In the genomic region with DNA sequence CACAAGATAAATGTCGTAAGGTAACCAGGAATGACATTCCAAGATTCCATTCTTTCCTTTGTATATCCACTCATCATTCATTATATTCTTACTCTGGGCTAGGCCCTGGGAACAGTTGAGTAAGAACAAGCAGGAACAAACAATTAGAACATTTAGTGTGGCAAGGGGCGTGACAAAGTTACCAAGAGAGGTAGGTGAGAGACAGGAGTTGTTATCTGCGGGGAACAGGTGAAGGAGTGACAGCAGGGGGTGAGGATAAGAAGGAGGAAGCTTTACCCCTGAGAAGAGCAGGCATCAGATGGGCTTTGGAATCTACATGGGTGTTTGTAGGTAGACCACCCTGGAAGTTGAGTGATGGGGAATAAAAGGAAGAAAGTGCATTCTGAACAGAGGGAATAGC, we compare ENCODE assay signal across 6 cellular contexts.
"Had no signal": no experiment of that assay in that cellular context is flagged by ENCODE, and none has a peak within 500 bp of the region (broad histone marks: within the 10 kb centered on the region; RNA-seq: fewer than 3 reads in every experiment).

No MANE protein-coding gene starts in this region.

- DNase-seq: H9, HCEC 1CT had no signal

- ATAC-seq: GM23338, HepG2 had no signal

- H3K27me3 Mint-ChIP-seq: IgD-negative memory B cell had no signal

- H3K9me3 Mint-ChIP-seq: GM23338, H9 had no signal

- H3K4me3 ChIP-seq: GM23338 had no signal

- H3K27ac ChIP-seq: HL-60 had no signal

- H2AFZ ChIP-seq: GM23338 had no signal

- H3K4me3 Mint-ChIP-seq: GM23338, H9, IgD-negative memory B cell had no signal

- H3K4me2 ChIP-seq: GM23338 had no signal

- H3K27ac Mint-ChIP-seq: GM23338, H9 had no signal
